Comparison of ENCODE assay signal across 8 cellular contexts in genomic region chr9:127779136-127779981, GRCh38. TPM values are rescaled to one million over a fixed set of nuclear protein-coding genes. Genes with fewer than 3 reads are reported as not detected.
DNase-seq lines count a peak whose midpoint lies in the region; ATAC-seq and TF ChIP-seq lines count a peak whose summit lies in the region.

No MANE protein-coding gene starts in this region.

- peak; percentile 51 for ATAC-seq in GM21529 (IDR thresholded peaks at IDR 0.05; ENCODE audit: unreplicated experiment)
- ATAC-seq in natural killer cell treated with Interleukin-12 subunit alpha and Interleukin-12 subunit beta and Interleukin-15 and Interleukin-18, amount 100 ng/mL, for 72 hours = peak; percentile 69 to 86

- no peaks in the 10 kb centered on the region for H3K9me3 Mint-ChIP-seq in activated naive CD8-positive, alpha-beta T cell treated with anti-CD3 and anti-CD28 coated beads for 36 hours
- H3K9me3 Mint-ChIP-seq in natural killer cell treated with Interleukin-12 subunit alpha and Interleukin-12 subunit beta and Interleukin-15 and Interleukin-18, amount 100 ng/mL, for 72 hours = no peaks in the 10 kb centered on the region

- H3K4me3 ChIP-seq in NT2/D1 (ENCODE audit: insufficient read length, low read depth) = no peak overlapping the region
- no peak overlapping the region for H3K4me3 ChIP-seq in adrenal gland

- TF ChIP-seq CTCF in adrenal gland (IDR thresholded peaks at IDR 0.05) = no peak

- H3K9ac ChIP-seq in NT2/D1 (ENCODE audit: insufficient read length, low read depth) = peak overlapping the region; percentile 15

- H3K4me1 ChIP-seq in NT2/D1 (ENCODE audit: insufficient read depth, insufficient read length) = peaks cover 32% of the 10 kb centered on the region
- peaks cover 0 to 7% of the 10 kb centered on the region in 2 donors for H3K4me1 ChIP-seq in adrenal gland (replicated peaks in 1 of 2)

- H3K9me3 ChIP-seq in NT2/D1 (ENCODE audit: insufficient read depth, low read length) (no peaks in the 10 kb centered on the region), adrenal gland (replicated peaks in 1 of 3) (no peaks in the 10 kb centered on the region)

- peak overlapping the region; percentile 98 for H3K4me3 Mint-ChIP-seq in activated naive CD8-positive, alpha-beta T cell treated with anti-CD3 and anti-CD28 coated beads for 36 hours
- peak overlapping the region; percentile 98 for H3K4me3 Mint-ChIP-seq in natural killer cell treated with Interleukin-12 subunit alpha and Interleukin-12 subunit beta and Interleukin-15 and Interleukin-18, amount 100 ng/mL, for 72 hours

- intact Hi-C loops in adrenal gland (cut with DNase I) = no loop called here

- H3K36me3 ChIP-seq in NT2/D1 (ENCODE audit: insufficient read depth, insufficient read length, low read length) (no peaks in the 10 kb centered on the region), adrenal gland (replicated peaks in 1 of 2) (no peaks in the 10 kb centered on the region)

- H3K27me3 Mint-ChIP-seq in activated naive CD8-positive, alpha-beta T cell treated with anti-CD3 and anti-CD28 coated beads for 36 hours = no peaks in the 10 kb centered on the region
- H3K27me3 Mint-ChIP-seq in natural killer cell treated with Interleukin-12 subunit alpha and Interleukin-12 subunit beta and Interleukin-15 and Interleukin-18, amount 100 ng/mL, for 72 hours = no peaks in the 10 kb centered on the region

- peak overlapping the region; percentile 97 for H3K27ac Mint-ChIP-seq in activated naive CD8-positive, alpha-beta T cell treated with anti-CD3 and anti-CD28 coated beads for 36 hours
- peak overlapping the region; percentile 88 to 91 for H3K27ac Mint-ChIP-seq in natural killer cell treated with Interleukin-12 subunit alpha and Interleukin-12 subunit beta and Interleukin-15 and Interleukin-18, amount 100 ng/mL, for 72 hours

- no peaks in the 10 kb centered on the region for H3K27me3 ChIP-seq in NT2/D1 (ENCODE audit: insufficient read depth, insufficient read length)
- no peaks in the 10 kb centered on the region for H3K27me3 ChIP-seq in adrenal gland

- peaks cover 52% of the 10 kb centered on the region for H3K4me1 Mint-ChIP-seq in activated naive CD8-positive, alpha-beta T cell treated with anti-CD3 and anti-CD28 coated beads for 36 hours
- peaks cover 54 to 58% of the 10 kb centered on the region in 2 donors for H3K4me1 Mint-ChIP-seq in natural killer cell treated with Interleukin-12 subunit alpha and Interleukin-12 subunit beta and Interleukin-15 and Interleukin-18, amount 100 ng/mL, for 72 hours (ENCODE audit: low read depth in 2 of 2)

- WGBS in adrenal gland, 4 donors = 62 to 81% (median 72%) methylated on average over 5 to 17 of the region's 17 CpGs

- H3K27ac ChIP-seq in adrenal gland = peak overlapping the region in 1 of 5 donors; percentile 33

- H3K36me3 Mint-ChIP-seq in activated naive CD8-positive, alpha-beta T cell treated with anti-CD3 and anti-CD28 coated beads for 36 hours = peaks cover 14% of the 10 kb centered on the region
- peaks cover 4% of the 10 kb centered on the region for H3K36me3 Mint-ChIP-seq in natural killer cell treated with Interleukin-12 subunit alpha and Interleukin-12 subunit beta and Interleukin-15 and Interleukin-18, amount 100 ng/mL, for 72 hours

- TF ChIP-seq POLR2A in adrenal gland (IDR thresholded peaks at IDR 0.05) = no peak

- DNase-seq in GF-D8 (lab: John Stamatoyannopoulos, UW) = peak; percentile 69
- no peak for DNase-seq in NT2/D1 (ENCODE audit: low read depth, low spot score)
- peak; percentile 77 for DNase-seq in activated naive CD8-positive, alpha-beta T cell treated with anti-CD3 and anti-CD28 coated beads for 36 hours
- DNase-seq in natural killer cell treated with Interleukin-12 subunit alpha and Interleukin-12 subunit beta and Interleukin-15 and Interleukin-18, amount 100 ng/mL, for 72 hours (ENCODE audit: low spot score) = peak; percentile 88
- DNase-seq in SHP77 treated with DMSO at 0.1 percent for 48 hours (lab: John Stamatoyannopoulos, UW) = no peak
- no peak for DNase-seq in NCI-H345 treated with DMSO at 0.1 percent for 48 hours (lab: John Stamatoyannopoulos, UW; ENCODE audit: unreplicated experiment)
- no peak for DNase-seq in adrenal gland

RNA-seq across cellular contexts. Expression of gene SH2D3C, which starts 0.9 kb away (rescaled TPM):
- 10 to 100 TPM; 20.4 to 21.5 TPM for total RNA-seq in activated naive CD8-positive, alpha-beta T cell treated with anti-CD3 and anti-CD28 coated beads for 36 hours
- total RNA-seq in natural killer cell treated with Interleukin-12 subunit alpha and Interleukin-12 subunit beta and Interleukin-15 and Interleukin-18, amount 100 ng/mL, for 72 hours = 10 to 100 TPM; 23.9 to 29.1 TPM
- 10 to 100 TPM in 4 of 8 donors, 1 to 10 TPM in 4; 4.4 to 14.2 (median 10.3) TPM for total RNA-seq in adrenal gland
- 10 to 100 TPM in 2 of 3 donors, 1 to 10 TPM in 1; 2.1 to 27.1 (median 19.1) TPM for polyA plus RNA-seq in adrenal gland

RNA-seq across cellular contexts. Expression of gene CDK9, which starts 6.5 kb away (rescaled TPM):
- 10 to 100 TPM; 85.2 to 94.2 TPM for total RNA-seq in activated naive CD8-positive, alpha-beta T cell treated with anti-CD3 and anti-CD28 coated beads for 36 hours
- total RNA-seq in natural killer cell treated with Interleukin-12 subunit alpha and Interleukin-12 subunit beta and Interleukin-15 and Interleukin-18, amount 100 ng/mL, for 72 hours = 100 to 1,000 TPM; 119 to 132 TPM
- total RNA-seq in adrenal gland = 100 to 1,000 TPM in 6 of 8 donors, 10 to 100 TPM in 2; 81.8 to 238 (median 117) TPM
- polyA plus RNA-seq in adrenal gland = 100 to 1,000 TPM in 2 of 3 donors, 10 to 100 TPM in 1; 64.0 to 202 (median 166) TPM

RNA-seq across cellular contexts. Expression of gene FPGS, which starts 23.3 kb away (rescaled TPM):
- 10 to 100 TPM; 86.3 to 88.0 TPM for total RNA-seq in activated naive CD8-positive, alpha-beta T cell treated with anti-CD3 and anti-CD28 coated beads for 36 hours
- 100 to 1,000 TPM in 1 of 2 donors, 10 to 100 TPM in 1; 96.0 to 150 TPM for total RNA-seq in natural killer cell treated with Interleukin-12 subunit alpha and Interleukin-12 subunit beta and Interleukin-15 and Interleukin-18, amount 100 ng/mL, for 72 hours
- 100 to 1,000 TPM in 5 of 8 donors, 10 to 100 TPM in 3; 58.7 to 359 (median 120) TPM for total RNA-seq in adrenal gland
- 100 to 1,000 TPM in 2 of 3 donors, 10 to 100 TPM in 1; 59.6 to 176 (median 144) TPM for polyA plus RNA-seq in adrenal gland

RNA-seq across cellular contexts. Expression of gene TOR2A, which starts 44.3 kb away (rescaled TPM):
- total RNA-seq in activated naive CD8-positive, alpha-beta T cell treated with anti-CD3 and anti-CD28 coated beads for 36 hours = 10 to 100 TPM; 17.7 to 18.1 TPM
- 10 to 100 TPM; 20.4 to 31.9 TPM for total RNA-seq in natural killer cell treated with Interleukin-12 subunit alpha and Interleukin-12 subunit beta and Interleukin-15 and Interleukin-18, amount 100 ng/mL, for 72 hours
- total RNA-seq in adrenal gland = 10 to 100 TPM; 10.8 to 30.6 (median 18.5) TPM
- 10 to 100 TPM in 2 of 3 donors, 1 to 10 TPM in 1; 4.3 to 16.9 (median 14.6) TPM for polyA plus RNA-seq in adrenal gland

Comparison
In these comparisons a context has a peak if more than half of its experiments do, and no peak if none do; other contexts are left out.
1. DNase-seq: peak in GF-D8 (single experiment), activated naive CD8-positive, alpha-beta T cell treated with anti-CD3 and anti-CD28 coated beads for 36 hours (single experiment) and natural killer cell treated with Interleukin-12 subunit alpha and Interleukin-12 subunit beta and Interleukin-15 and Interleukin-18, amount 100 ng/mL, for 72 hours (single experiment); none in NT2/D1 (single experiment), SHP77 treated with DMSO at 0.1 percent for 48 hours (single experiment), NCI-H345 treated with DMSO at 0.1 percent for 48 hours (single experiment) and adrenal gland (0 of 7).